Comparison of ENCODE assay signal across 12 cellular contexts in the genomic region with DNA sequence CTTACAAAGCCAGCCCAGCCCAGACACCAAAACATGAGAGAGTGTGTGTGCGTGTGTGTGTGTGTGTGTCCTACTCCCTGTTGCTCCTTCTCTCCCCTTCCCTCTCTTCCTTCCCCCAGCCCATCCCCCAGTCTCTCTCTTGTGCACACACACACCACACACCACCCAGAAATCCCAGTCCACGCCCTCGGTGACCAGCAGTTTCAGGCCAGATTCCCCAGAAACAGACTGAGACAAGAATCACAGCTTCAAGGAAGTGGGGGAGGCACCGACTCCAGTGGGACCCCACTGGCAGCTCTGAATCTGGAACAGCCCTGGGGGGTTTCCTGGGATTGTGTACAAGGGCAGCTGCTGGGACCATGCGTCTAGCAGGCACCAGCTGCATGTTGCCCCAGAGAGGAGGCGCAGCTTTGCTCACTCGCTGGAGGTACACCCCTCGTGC.
DNase-seq lines count a peak whose midpoint lies in the region; ATAC-seq and TF ChIP-seq lines count a peak whose summit lies in the region.
"Had no signal": no experiment of that assay in that cellular context is flagged by ENCODE, and none has a peak within 500 bp of the region (broad histone marks: within the 10 kb centered on the region; RNA-seq: fewer than 3 reads in every experiment).

No MANE protein-coding gene starts in this region.

- intact Hi-C loops in activated B cell treated with CpG ODN at 0.5 μM for 24 hours (cut with micrococcal nuclease) (no loop called here), right cardiac atrium (cut with DNase I) (no loop called here)

- peaks cover 38% of the 10 kb centered on the region for H3K4me1 Mint-ChIP-seq in activated B cell treated with CpG ODN at 0.5 μM for 24 hours

- H3K4me1 ChIP-seq in right cardiac atrium (ENCODE audit: control insufficient read depth, insufficient read depth, low read length): no peaks in the 10 kb centered on the region

- POLR2A ChIA-PET in activated B cell treated with CpG ODN at 0.5 μM for 24 hours (lab: Charles Lee): interaction anchor here (1.0 to 1.1 kb wide), 2 partner anchors 35 to 645 kb away, joined by 3 read pairs; no protein-coding TSS in a partner anchor

- 46% methylated on average over 8 of the region's 8 CpGs for WGBS in right cardiac atrium

- H3K36me3 Mint-ChIP-seq in activated B cell treated with CpG ODN at 0.5 μM for 24 hours (ENCODE audit: low read depth): no peaks in the 10 kb centered on the region
- H3K36me3 Mint-ChIP-seq: type B pancreatic cell had no signal

- CTCF ChIA-PET in activated B cell treated with CpG ODN at 0.5 μM for 24 hours (lab: Charles Lee): no interaction called here

- H3K27ac ChIP-seq in right cardiac atrium (ENCODE audit: low read length): peak overlapping the region; percentile 16
- H3K27ac ChIP-seq: 22Rv1 had no signal

- peak overlapping the region; percentile 86 for H3K27ac Mint-ChIP-seq in activated B cell treated with CpG ODN at 0.5 μM for 24 hours
- H3K27ac Mint-ChIP-seq: type B pancreatic cell had no signal

- H3K4me3 Mint-ChIP-seq in activated B cell treated with CpG ODN at 0.5 μM for 24 hours: peak overlapping the region; percentile 29
- H3K4me3 Mint-ChIP-seq: type B pancreatic cell had no signal

- no peak for TF ChIP-seq CTCF in activated B cell treated with CpG ODN at 0.5 μM for 24 hours (IDR thresholded peaks at IDR 0.05)

- H3K4me3 ChIP-seq in right cardiac atrium (ENCODE audit: low read length): no peak overlapping the region

- H3K27me3 Mint-ChIP-seq in activated B cell treated with CpG ODN at 0.5 μM for 24 hours: no peaks in the 10 kb centered on the region
- H3K27me3 Mint-ChIP-seq: type B pancreatic cell had no signal

- ATAC-seq in activated B cell treated with CpG ODN at 0.5 μM for 24 hours (ENCODE audit: low read depth) (no peak), right cardiac atrium (peak; percentile 66 to 74), GM19452 (IDR thresholded peaks at IDR 0.05; ENCODE audit: unreplicated experiment) (no peak), HG03108 (IDR thresholded peaks at IDR 0.05; ENCODE audit: unreplicated experiment) (no peak)

- no peaks in the 10 kb centered on the region for H3K9me3 Mint-ChIP-seq in activated B cell treated with CpG ODN at 0.5 μM for 24 hours
- H3K9me3 Mint-ChIP-seq: type B pancreatic cell had no signal

- H3K27me3 ChIP-seq in right cardiac atrium (ENCODE audit: control insufficient read depth, insufficient read depth): no peaks in the 10 kb centered on the region

- DNase-seq in SIG-M5 treated with dmso at 0.1 percent for 504 hours (lab: John Stamatoyannopoulos, UW; ENCODE audit: unreplicated experiment) (peak; percentile 73), SIG-M5 (lab: John Stamatoyannopoulos, UW) (no peak), activated B cell treated with CpG ODN at 0.5 μM for 24 hours (no peak), right cardiac atrium (peak in 2 of 3 donors; percentile 72 to 74), NCI-H2107 (lab: John Stamatoyannopoulos, UW) (no peak)
- DNase-seq in stimulated activated CD8-positive, alpha-beta memory T cell treated with anti-CD3 and anti-CD28 coated beads, Interleukin-4, amount 100 ng/mL, for 48 hours: peak; percentile 21
- DNase-seq: activated CD8-positive, alpha-beta memory T cell treated with anti-CD3 and anti-CD28 coated beads for 24 hours; erythroblast had no signal

- no peaks in the 10 kb centered on the region for H3K9me3 ChIP-seq in right cardiac atrium (ENCODE audit: control insufficient read depth, low read length)

Comparison
In these comparisons a context has a peak if more than half of its experiments do, and no peak if none do; other contexts are left out.
1. DNase-seq: peak in SIG-M5 treated with dmso at 0.1 percent for 504 hours (single experiment), right cardiac atrium (2 of 3) and stimulated activated CD8-positive, alpha-beta memory T cell treated with anti-CD3 and anti-CD28 coated beads, Interleukin-4, amount 100 ng/mL, for 48 hours (single experiment); none in SIG-M5 (single experiment), activated B cell treated with CpG ODN at 0.5 μM for 24 hours (single experiment) and NCI-H2107 (single experiment).
2. ATAC-seq: peak in right cardiac atrium (2 of 2); none in activated B cell treated with CpG ODN at 0.5 μM for 24 hours (single experiment), GM19452 (single experiment) and HG03108 (single experiment).